In genomic region chr1:85838238-85838637, GRCh38 we compare ENCODE assay signal across 12 cellular contexts.
DNase-seq lines count a peak whose midpoint lies in the region; ATAC-seq and TF ChIP-seq lines count a peak whose summit lies in the region.
"Had no signal": no experiment of that assay in that cellular context is flagged by ENCODE, and none has a peak within 500 bp of the region (broad histone marks: within the 10 kb centered on the region; RNA-seq: fewer than 3 reads in every experiment).

No MANE protein-coding gene starts in this region.

- WGBS in right lobe of liver (ENCODE audit: insufficient coverage, low coverage, low lambda C conversion rate, missing lambda C conversion rate), result 16% methylated on average over 2 of the region's 2 CpGs

- peak; percentile 87 for ATAC-seq in GM18907 (IDR thresholded peaks at IDR 0.05; ENCODE audit: unreplicated experiment)
- ATAC-seq in GM21737 (IDR thresholded peaks at IDR 0.05; ENCODE audit: unreplicated experiment), result peak; percentile 80
- ATAC-seq in HG03378 (IDR thresholded peaks at IDR 0.05; ENCODE audit: unreplicated experiment), result peak; percentile 90
- ATAC-seq in memory B cell (ENCODE audit: low read depth), result peak; percentile 65
- no peak for ATAC-seq in right lobe of liver
- ATAC-seq: natural killer cell had no signal

- no peaks in the 10 kb centered on the region for H3K27me3 ChIP-seq in right lobe of liver

- H3K4me1 ChIP-seq in right lobe of liver, result no peaks in the 10 kb centered on the region

- no peak overlapping the region for H3K27ac Mint-ChIP-seq in memory B cell
- no peak overlapping the region for H3K27ac Mint-ChIP-seq in mesothelial cell of epicardium
- H3K27ac Mint-ChIP-seq in activated CD4-positive, alpha-beta T cell treated with anti-CD3 and anti-CD28 coated beads, Interleukin-2, amount 10 ng/mL, durations not matched to agents 24 days and 14 days, result no peak overlapping the region
- H3K27ac Mint-ChIP-seq: natural killer cell had no signal

- no peak overlapping the region for H3K27ac ChIP-seq in right lobe of liver

- no peaks in the 10 kb centered on the region for H3K9me3 ChIP-seq in right lobe of liver

- TF ChIP-seq POLR2A in right lobe of liver (IDR thresholded peaks at IDR 0.05), result no peak

- no peak for TF ChIP-seq CTCF in mesothelial cell of epicardium (IDR thresholded peaks at IDR 0.05; ENCODE audit: unreplicated experiment)
- no peak for TF ChIP-seq CTCF in right lobe of liver (IDR thresholded peaks at IDR 0.05)

- H3K27me3 Mint-ChIP-seq in memory B cell, result no peaks in the 10 kb centered on the region
- peaks cover 8% of the 10 kb centered on the region for H3K27me3 Mint-ChIP-seq in mesothelial cell of epicardium (ENCODE audit: low read depth)
- peaks cover 2% of the 10 kb centered on the region for H3K27me3 Mint-ChIP-seq in activated CD4-positive, alpha-beta T cell treated with anti-CD3 and anti-CD28 coated beads, Interleukin-2, amount 10 ng/mL, durations not matched to agents 24 days and 14 days
- H3K27me3 Mint-ChIP-seq: central memory CD8-positive, alpha-beta T cell had no signal

- intact Hi-C loops in right lobe of liver (cut with DNase I), result no loop called here
- intact Hi-C loops in activated CD4-positive, alpha-beta T cell treated with anti-CD3 and anti-CD28 coated beads, Interleukin-2, amount 10 ng/mL, durations not matched to agents 24 days and 14 days (cut with micrococcal nuclease), result no loop called here

- no peaks in the 10 kb centered on the region for H3K36me3 Mint-ChIP-seq in memory B cell
- no peaks in the 10 kb centered on the region for H3K36me3 Mint-ChIP-seq in mesothelial cell of epicardium
- no peaks in the 10 kb centered on the region for H3K36me3 Mint-ChIP-seq in activated CD4-positive, alpha-beta T cell treated with anti-CD3 and anti-CD28 coated beads, Interleukin-2, amount 10 ng/mL, durations not matched to agents 24 days and 14 days (ENCODE audit: low read depth)
- H3K36me3 Mint-ChIP-seq: natural killer cell had no signal

- H3K9me3 Mint-ChIP-seq in memory B cell (peaks cover 2% of the 10 kb centered on the region), mesothelial cell of epicardium (no peaks in the 10 kb centered on the region)
- H3K9me3 Mint-ChIP-seq in activated CD4-positive, alpha-beta T cell treated with anti-CD3 and anti-CD28 coated beads, Interleukin-2, amount 10 ng/mL, durations not matched to agents 24 days and 14 days, result no peaks in the 10 kb centered on the region
- H3K9me3 Mint-ChIP-seq: central memory CD8-positive, alpha-beta T cell had no signal

- peaks cover 6% of the 10 kb centered on the region for H3K4me1 Mint-ChIP-seq in memory B cell
- H3K4me1 Mint-ChIP-seq in mesothelial cell of epicardium, result peaks cover 5% of the 10 kb centered on the region
- H3K4me1 Mint-ChIP-seq in activated CD4-positive, alpha-beta T cell treated with anti-CD3 and anti-CD28 coated beads, Interleukin-2, amount 10 ng/mL, durations not matched to agents 24 days and 14 days, result no peaks in the 10 kb centered on the region
- H3K4me1 Mint-ChIP-seq: central memory CD8-positive, alpha-beta T cell; natural killer cell had no signal

- DNase-seq in memory B cell (ENCODE audit: low spot score in 2 of 2), result no peak
- no peak for DNase-seq in mesothelial cell of epicardium (ENCODE audit: low spot score in 2 of 2, unreplicated experiment in 2 of 2)
- DNase-seq in right lobe of liver, result no peak
- DNase-seq in activated CD4-positive, alpha-beta T cell treated with anti-CD3 and anti-CD28 coated beads, Interleukin-2, amount 10 ng/mL, durations not matched to agents 24 days and 14 days, result no peak
- DNase-seq: natural killer cell; NCI-H187; RPMI8226; stimulated activated CD4-positive, alpha-beta T cell treated with anti-CD3 and anti-CD28 coated beads, Interleukin-12 subunit alpha, Interleukin-12 subunit beta, amount 100 ng/mL, for 4 hours had no signal

- no peak overlapping the region for H3K4me3 ChIP-seq in right lobe of liver

- H3K4me3 Mint-ChIP-seq in memory B cell, result no peak overlapping the region
- no peak overlapping the region for H3K4me3 Mint-ChIP-seq in mesothelial cell of epicardium
- no peak overlapping the region for H3K4me3 Mint-ChIP-seq in activated CD4-positive, alpha-beta T cell treated with anti-CD3 and anti-CD28 coated beads, Interleukin-2, amount 10 ng/mL, durations not matched to agents 24 days and 14 days
- H3K4me3 Mint-ChIP-seq: central memory CD8-positive, alpha-beta T cell; natural killer cell had no signal

- no peaks in the 10 kb centered on the region for H3K36me3 ChIP-seq in right lobe of liver

Comparison
In these comparisons a context has a peak if more than half of its experiments do, and no peak if none do; other contexts are left out.
1. ATAC-seq: peak in GM18907 (single experiment), GM21737 (single experiment), HG03378 (single experiment) and memory B cell (single experiment); none in right lobe of liver (0 of 4).